Comparison of ENCODE assay signal across 9 cellular contexts in genomic region chr10:108911814-108912541, GRCh38.
DNase-seq lines count a peak whose midpoint lies in the region; ATAC-seq and TF ChIP-seq lines count a peak whose summit lies in the region.
"Had no signal": no experiment of that assay in that cellular context is flagged by ENCODE, and none has a peak within 500 bp of the region (broad histone marks: within the 10 kb centered on the region; RNA-seq: fewer than 3 reads in every experiment).

No MANE protein-coding gene starts in this region.

- H3K9me3 ChIP-seq in Panc1 (ENCODE audit: control insufficient read depth, insufficient read depth, low read depth, low read length), result no peaks in the 10 kb centered on the region

- TF ChIP-seq CTCF in Panc1 (IDR thresholded peaks at IDR 0.05), result peak; percentile 68
- TF ChIP-seq CTCF in fibroblast of the aortic adventitia (IDR thresholded peaks at IDR 0.05; ENCODE audit: insufficient read depth, low read length), result peak; percentile 73
- TF ChIP-seq CTCF in neural crest cell (conservative IDR thresholded peaks at IDR 0.05), result peak; percentile 69

- no peaks in the 10 kb centered on the region for H3K9me3 Mint-ChIP-seq in neural crest cell
- H3K9me3 Mint-ChIP-seq in activated T-helper 17 cell treated with anti-CD3 and anti-CD28 coated beads, Interleukin-2, amount 50 U/mL, for 72 hours, result peaks cover 3% of the 10 kb centered on the region

- CTCF ChIA-PET in Panc1 (lab: Charles Lee), result no interaction called here

- in situ Hi-C loops in Panc1 (cut with HindIII; ENCODE audit: low pct_unique_long_range_greater_than_20kb, low sequenced_read_pairs), result no loop called here

- no peaks in the 10 kb centered on the region; the same call in 1 of the 2 replicates for H3K4me1 ChIP-seq in Panc1 (ENCODE audit: control insufficient read depth, insufficient read depth, low read length)

- no peak overlapping the region for H3K27ac Mint-ChIP-seq in neural crest cell (ENCODE audit: unreplicated experiment)
- no peak overlapping the region for H3K27ac Mint-ChIP-seq in activated T-helper 17 cell treated with anti-CD3 and anti-CD28 coated beads, Interleukin-2, amount 50 U/mL, for 72 hours

- intact Hi-C loops in Panc1 (cut with micrococcal nuclease; ENCODE audit: unreplicated experiment), result no loop called here

- no peaks in the 10 kb centered on the region for H3K36me3 ChIP-seq in H7 (replicated peaks; ENCODE audit: control insufficient read depth, insufficient read depth, low read length)
- no peaks in the 10 kb centered on the region for H3K36me3 ChIP-seq in Panc1 (ENCODE audit: control insufficient read depth, insufficient read depth, low read length)

- BruUV-seq in Panc1 (replicated peaks; lab: Mats Ljungman, UMichigan), result no TSS peak

- POLR2A ChIA-PET in Panc1 (lab: Charles Lee), result no interaction called here

- H3K27me3 ChIP-seq in H7 (ENCODE audit: control insufficient read depth, insufficient read depth, low read length), result peaks cover 7% of the 10 kb centered on the region
- peaks cover 3% of the 10 kb centered on the region; the same call in 1 of the 2 replicates for H3K27me3 ChIP-seq in Panc1 (ENCODE audit: control insufficient read depth, insufficient read depth, low read length)

- peak; percentile 65 for DNase-seq in EL
- DNase-seq in H7, result peak; percentile 73
- no peak for DNase-seq in Panc1 (ENCODE audit: low read depth, low spot score)
- DNase-seq in fibroblast of the aortic adventitia (ENCODE audit: low read depth), result peak; percentile 63
- peak; percentile 71 for DNase-seq in neural crest cell (ENCODE audit: low read depth, low spot score)
- no peak for DNase-seq in RKO (ENCODE audit: low spot score)

- peaks cover 40% of the 10 kb centered on the region for H3K27me3 Mint-ChIP-seq in neural crest cell (ENCODE audit: low read depth)
- no peaks in the 10 kb centered on the region for H3K27me3 Mint-ChIP-seq in activated T-helper 17 cell treated with anti-CD3 and anti-CD28 coated beads, Interleukin-2, amount 50 U/mL, for 72 hours

- peak overlapping the region; percentile 53 for H3K4me3 ChIP-seq in H7 (ENCODE audit: insufficient read depth, low read depth, low read length)
- H3K4me3 ChIP-seq in Panc1 (ENCODE audit: low read depth in 2 of 2, low read length in 2 of 2), result peak overlapping the region; percentile 6 to 32; a peak in 2 of 4 replicates
- H3K4me3 ChIP-seq in fibroblast of the aortic adventitia (ENCODE audit: low read depth, low read length), result peak overlapping the region; percentile 68

- peak overlapping the region; percentile 89 for H3K4me3 Mint-ChIP-seq in neural crest cell
- no peak overlapping the region for H3K4me3 Mint-ChIP-seq in activated T-helper 17 cell treated with anti-CD3 and anti-CD28 coated beads, Interleukin-2, amount 50 U/mL, for 72 hours

- peaks cover 8% of the 10 kb centered on the region for H3K4me1 Mint-ChIP-seq in neural crest cell
- H3K4me1 Mint-ChIP-seq in activated T-helper 17 cell treated with anti-CD3 and anti-CD28 coated beads, Interleukin-2, amount 50 U/mL, for 72 hours, result no peaks in the 10 kb centered on the region

- H3K27ac ChIP-seq in Panc1 (ENCODE audit: low read length), result no peak overlapping the region
- H3K27ac ChIP-seq: KMS-11 had no signal

- H3K36me3 Mint-ChIP-seq in neural crest cell (ENCODE audit: low read depth), result no peaks in the 10 kb centered on the region
- no peaks in the 10 kb centered on the region for H3K36me3 Mint-ChIP-seq in activated T-helper 17 cell treated with anti-CD3 and anti-CD28 coated beads, Interleukin-2, amount 50 U/mL, for 72 hours (ENCODE audit: low read depth)

- ATAC-seq in Panc1 (peak; percentile 66; the same call in 1 of the 2 replicates), HG03439 (IDR thresholded peaks at IDR 0.05; ENCODE audit: unreplicated experiment) (no peak)
- no peak for ATAC-seq in activated T-helper 17 cell treated with anti-CD3 and anti-CD28 coated beads, Interleukin-2, amount 50 U/mL, for 72 hours (replicated peaks)

Comparison
In these comparisons a context has a peak if more than half of its experiments do, and no peak if none do; other contexts are left out.
1. DNase-seq: peak in EL (single experiment), H7 (single experiment), fibroblast of the aortic adventitia (single experiment) and neural crest cell (single experiment); none in Panc1 (single experiment) and RKO (single experiment).
2. Peak in every context shown above with its lines, with median percentiles within 50 percentile points of each other: H3K4me3 ChIP-seq and CTCF ChIP-seq.